Comparison of ENCODE assay signal across 17 cellular contexts in genomic region chr2:47011696-47012095, GRCh38.
"Had no signal": no experiment of that assay in that cellular context is flagged by ENCODE, and none has a peak within 500 bp of the region (broad histone marks: within the 10 kb centered on the region; RNA-seq: fewer than 3 reads in every experiment).

No MANE protein-coding gene starts in this region.

- ATAC-seq: activated CD4-positive, CD25-positive, alpha-beta regulatory T cell treated with anti-CD3 and anti-CD28 coated beads, Interleukin-2, amount 50 U/mL, for 24 hours; activated T-cell treated with anti-CD3 and anti-CD28 coated beads, Interleukin-2, amount 50 U/mL, for 4 hours; natural killer cell; stimulated activated naive CD8-positive, alpha-beta T cell treated with anti-CD3 and anti-CD28 coated beads, Interleukin-15, Interleukin-2, amounts not matched to agents 100 U/mL and 50 U/mL, for 24 hours; upper lobe of right lung had no signal

- H3K27me3 Mint-ChIP-seq: activated CD4-positive, alpha-beta T cell treated with anti-CD3 and anti-CD28 coated beads, Interleukin-2, amount 10 ng/mL, durations not matched to agents 7 days and 5 days; activated naive CD4-positive, alpha-beta T cell treated with anti-CD3 and anti-CD28 coated beads, Interleukin-2, amount 50 U/mL, for 24 hours had no signal

- H3K27ac ChIP-seq: breast epithelium, upper lobe of right lung had no signal

- H3K4me3 ChIP-seq: breast epithelium, lung, thoracic aorta, upper lobe of right lung had no signal

- H3K27me3 ChIP-seq: breast epithelium, upper lobe of right lung had no signal

- H3K4me3 Mint-ChIP-seq: activated CD4-positive, alpha-beta T cell treated with anti-CD3 and anti-CD28 coated beads, Interleukin-2, amount 10 ng/mL, durations not matched to agents 7 days and 5 days; activated naive CD4-positive, alpha-beta T cell treated with anti-CD3 and anti-CD28 coated beads, Interleukin-2, amount 50 U/mL, for 24 hours; activated T-cell treated with anti-CD3 and anti-CD28 coated beads, Interleukin-2, amount 50 U/mL, for 4 hours; natural killer cell had no signal

- H3K36me3 Mint-ChIP-seq: natural killer cell had no signal

- H3K9me3 ChIP-seq: breast epithelium, thoracic aorta, upper lobe of right lung had no signal

- H3K4me1 Mint-ChIP-seq: activated CD4-positive, alpha-beta T cell treated with anti-CD3 and anti-CD28 coated beads, Interleukin-2, amount 10 ng/mL, durations not matched to agents 7 days and 5 days had no signal

- H3K27ac Mint-ChIP-seq: activated naive CD4-positive, alpha-beta T cell treated with anti-CD3 and anti-CD28 coated beads, Interleukin-2, amount 50 U/mL, for 24 hours had no signal

- H3K9me3 Mint-ChIP-seq: activated CD4-positive, alpha-beta T cell treated with anti-CD3 and anti-CD28 coated beads, Interleukin-2, amount 10 ng/mL, durations not matched to agents 7 days and 5 days; activated naive CD4-positive, alpha-beta T cell treated with anti-CD3 and anti-CD28 coated beads, Interleukin-2, amount 50 U/mL, for 24 hours; activated T-cell treated with anti-CD3 and anti-CD28 coated beads, Interleukin-2, amount 50 U/mL, for 4 hours; natural killer cell had no signal

- DNase-seq: activated CD4-positive, alpha-beta T cell treated with anti-CD3 and anti-CD28 coated beads, Interleukin-2, amount 10 ng/mL, durations not matched to agents 7 days and 5 days; activated CD8-positive, alpha-beta memory T cell treated with anti-CD3 and anti-CD28 coated beads, Interleukin-2, amount 50 U/mL, for 4 hours; activated effector memory CD4-positive, alpha-beta T cell treated with Interleukin-2 at 50 U/mL for 16 hours; activated T-cell treated with anti-CD3 and anti-CD28 coated beads, Interleukin-2, amount 50 U/mL, for 4 hours; foreskin fibroblast; hippocampal formation; natural killer cell; stimulated activated CD4-positive, alpha-beta T cell treated with anti-CD3 and anti-CD28 coated beads, Interleukin-12 subunit alpha, Interleukin-12 subunit beta, amount 100 ng/mL, for 4 hours; stimulated activated CD4-positive, alpha-beta T cell treated with anti-CD3 and anti-CD28 coated beads, Interleukin-1b, Interleukin-23, amount 100 ng/mL, for 48 hours; stimulated activated CD8-positive, alpha-beta memory T cell treated with anti-CD3 and anti-CD28 coated beads, Interleukin-4, amount 100 ng/mL, for 48 hours; stimulated activated naive CD8-positive, alpha-beta T cell treated with anti-CD3 and anti-CD28 coated beads, Interleukin-15, Interleukin-2, amounts not matched to agents 100 U/mL and 50 U/mL, for 24 hours; upper lobe of right lung had no signal
